8 cellular contexts compared by ENCODE assay signal in the genomic region with DNA sequence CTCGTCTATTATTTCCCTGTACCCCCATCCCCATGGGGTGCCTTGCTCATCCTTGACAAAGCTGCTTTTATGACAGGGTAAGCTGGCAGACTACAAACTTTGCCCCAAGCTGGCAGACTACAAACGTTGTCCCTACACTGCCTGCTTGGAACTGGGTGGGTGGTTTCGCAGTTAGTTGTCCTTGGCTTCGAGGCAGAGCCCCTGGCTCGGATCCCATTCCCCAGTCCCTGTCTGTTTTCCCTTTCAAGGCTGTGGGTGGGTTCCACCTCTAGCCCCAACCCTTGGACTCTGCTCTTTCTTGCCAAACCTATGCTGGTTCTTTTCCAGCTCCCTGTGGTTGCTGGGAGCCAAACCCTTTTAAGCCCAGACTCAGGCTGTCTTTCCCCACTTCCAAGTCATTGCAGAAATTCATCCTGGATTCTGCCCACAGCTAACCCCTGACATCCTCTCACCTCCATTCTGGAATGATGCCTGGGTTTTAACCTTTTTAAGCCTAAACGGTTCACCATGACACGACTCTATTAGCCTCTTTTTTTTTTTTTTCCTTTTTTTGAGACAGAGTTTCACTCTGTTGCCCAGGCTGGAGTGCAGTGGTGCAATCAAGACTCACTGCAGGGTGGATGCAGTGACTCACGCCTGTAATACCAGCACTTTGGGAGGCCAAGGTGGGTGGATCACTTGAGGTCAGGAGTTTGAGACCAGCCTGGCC. TPM values are rescaled to one million over a fixed set of nuclear protein-coding genes. Genes with fewer than 3 reads are reported as not detected.
A peak's percentile ranks its signal among the peaks of the same experiment; 100 is the strongest.
DNase-seq lines count a peak whose midpoint lies in the region; ATAC-seq and TF ChIP-seq lines count a peak whose summit lies in the region.

No MANE protein-coding gene starts in this region.

- intact Hi-C loops in CD14-positive monocyte (cut with micrococcal nuclease), result no loop called here
- intact Hi-C loops in psoas muscle (cut with DNase I), result no loop called here

- ATAC-seq in gastroesophageal sphincter, result peak; percentile 95
- peak in 3 of 4 donors; percentile 54 to 70 (median 62) for ATAC-seq in psoas muscle
- no peak for ATAC-seq in GM21529 (IDR thresholded peaks at IDR 0.05; ENCODE audit: unreplicated experiment)
- ATAC-seq in GM21360 (IDR thresholded peaks at IDR 0.05; ENCODE audit: unreplicated experiment), result no peak

- DNase-seq in CD14-positive monocyte (ENCODE audit: low spot score), result no peak
- peak; percentile 27 for DNase-seq in RWPE1 (ENCODE audit: low spot score)
- peak; percentile 79 to 83 for DNase-seq in psoas muscle
- DNase-seq in NCI-H2029 treated with DMSO at 0.1 percent for 48 hours (lab: John Stamatoyannopoulos, UW), result no peak
- DNase-seq in SW 1271 (lab: John Stamatoyannopoulos, UW), result no peak

- H3K9me3 ChIP-seq in gastroesophageal sphincter (no peaks in the 10 kb centered on the region), psoas muscle (no peaks in the 10 kb centered on the region)

- H3K4me3 ChIP-seq in gastroesophageal sphincter (no peak overlapping the region), psoas muscle (no peak overlapping the region)

- H3K4me1 ChIP-seq in gastroesophageal sphincter, result peaks cover 0 to 35% (median 12%) of the 10 kb centered on the region in 3 donors
- H3K4me1 ChIP-seq in psoas muscle, result no peaks in the 10 kb centered on the region

- TF ChIP-seq POLR2A in gastroesophageal sphincter (IDR thresholded peaks at IDR 0.05), result no peak

- H3K27ac ChIP-seq in RWPE1 (peak overlapping the region; percentile 91), gastroesophageal sphincter (peak overlapping the region; percentile 47 to 87 (median 82)), psoas muscle (peak overlapping the region; percentile 16)

- TF ChIP-seq EP300 in gastroesophageal sphincter (IDR thresholded peaks at IDR 0.05), result no peak

- peaks cover 28 to 38% of the 10 kb centered on the region in 2 donors for H3K36me3 Mint-ChIP-seq in CD14-positive monocyte

- no peaks in the 10 kb centered on the region for H3K27me3 ChIP-seq in gastroesophageal sphincter
- H3K27me3 ChIP-seq in psoas muscle (ENCODE audit: insufficient read depth in 3 of 3, low read length in 2 of 3), result no peaks in the 10 kb centered on the region

- H3K4me1 Mint-ChIP-seq in CD14-positive monocyte, result peaks cover 15% of the 10 kb centered on the region

- H3K36me3 ChIP-seq in gastroesophageal sphincter, result peaks cover 0 to 40% of the 10 kb centered on the region in 2 donors
- peaks cover 0 to 31% of the 10 kb centered on the region in 2 donors for H3K36me3 ChIP-seq in psoas muscle (ENCODE audit: insufficient read depth in 1 of 2, low read depth in 1 of 2)

- CTCF ChIA-PET in RWPE1 (lab: Yijun Ruan, JAX), result interaction anchor here (0.6 to 0.7 kb wide), 2 partner anchors 29 to 87 kb away, joined by 4 to 10 read pairs; no protein-coding TSS in a partner anchor

- POLR2A ChIA-PET in RWPE1 (lab: Yijun Ruan, JAX; ENCODE audit: low non-redundant PET), result interaction anchor here (0.5 to 0.7 kb wide), 2 partner anchors 8 to 1638 kb away, joined by 5 to 9 read pairs; no protein-coding TSS in a partner anchor

- 10 to 16% methylated on average over 3 to 7 of the region's 8 CpGs for WGBS in gastroesophageal sphincter (ENCODE audit: low coverage in 1 of 2), 2 donors
- 39 to 52% (median 39%) methylated on average over 8 of the region's 8 CpGs for WGBS in psoas muscle, 3 donors

- H3K9me3 Mint-ChIP-seq in CD14-positive monocyte, result no peaks in the 10 kb centered on the region

- no peak overlapping the region for H3K4me3 Mint-ChIP-seq in CD14-positive monocyte

- H3K27ac Mint-ChIP-seq in CD14-positive monocyte, result peak overlapping the region; percentile 58 to 91 (median 83)

- TF ChIP-seq CTCF in CD14-positive monocyte (IDR thresholded peaks at IDR 0.05), result no peak
- TF ChIP-seq CTCF in RWPE1 (conservative IDR thresholded peaks at IDR 0.05; ENCODE audit: low read depth), result no peak
- TF ChIP-seq CTCF in gastroesophageal sphincter (IDR thresholded peaks at IDR 0.05), result no peak
- no peak for TF ChIP-seq CTCF in psoas muscle (IDR thresholded peaks at IDR 0.05)

- H3K27me3 Mint-ChIP-seq in CD14-positive monocyte (ENCODE audit: low read depth in 3 of 3), result peaks cover 0 to 2% (median 0%) of the 10 kb centered on the region in 3 donors

RNA-seq across cellular contexts. Expression of a gene that starts 9.2 kb away (rescaled TPM):
- 10 to 100 TPM; 42.6 to 46.7 TPM for polyA plus RNA-seq in CD14-positive monocyte
- total RNA-seq in gastroesophageal sphincter, result 10 to 100 TPM; 25.6 to 66.6 (median 42.5) TPM
- total RNA-seq in psoas muscle, result 10 to 100 TPM; 21.1 to 39.3 (median 34.0) TPM
- 10 to 100 TPM; 15.0 to 22.6 (median 17.6) TPM for polyA plus RNA-seq in psoas muscle

RNA-seq across cellular contexts. Expression of a gene that starts 14.3 kb away (rescaled TPM):
- 10 to 100 TPM; 26.9 to 37.0 TPM for polyA plus RNA-seq in CD14-positive monocyte
- total RNA-seq in gastroesophageal sphincter, result 10 to 100 TPM; 28.1 to 41.7 (median 33.9) TPM
- total RNA-seq in psoas muscle, result 10 to 100 TPM; 10.5 to 17.0 (median 14.8) TPM
- 10 to 100 TPM; 15.2 to 22.9 (median 15.7) TPM for polyA plus RNA-seq in psoas muscle

RNA-seq across cellular contexts. Expression of a gene that starts 14.4 kb away (rescaled TPM):
- polyA plus RNA-seq in CD14-positive monocyte (not detected), psoas muscle (1 to 10 TPM in 1 of 3 donors, under 1 TPM in 2; 0.06 to 1.1 (median 0.20) TPM)
- total RNA-seq in gastroesophageal sphincter (1 to 10 TPM in 3 of 4 donors, under 1 TPM in 1; 0.27 to 1.2 (median 1.1) TPM), psoas muscle (under 1 TPM in 3 of 4 donors, not detected in 1; 0.36 to 0.46 (median 0.36) TPM)

RNA-seq across cellular contexts. Expression of a gene that starts 31.2 kb away (rescaled TPM):
- 100 to 1,000 TPM; 153 TPM for polyA plus RNA-seq in CD14-positive monocyte
- 100 to 1,000 TPM in 3 of 4 donors, 10 to 100 TPM in 1; 98.2 to 114 (median 102) TPM for total RNA-seq in gastroesophageal sphincter
- 10 to 100 TPM; 54.5 to 80.8 (median 66.8) TPM for total RNA-seq in psoas muscle
- polyA plus RNA-seq in psoas muscle, result 10 to 100 TPM; 54.8 to 67.4 (median 57.9) TPM

RNA-seq across cellular contexts. Expression of a gene that starts 38.9 kb away (rescaled TPM):
- polyA plus RNA-seq in CD14-positive monocyte (1 to 10 TPM; 1.5 to 2.3 TPM), psoas muscle (10 to 100 TPM; 16.5 to 33.0 (median 31.5) TPM)
- total RNA-seq in gastroesophageal sphincter (100 to 1,000 TPM in 1 of 4 donors, 10 to 100 TPM in 3; 65.1 to 114 (median 88.4) TPM), psoas muscle (10 to 100 TPM; 31.5 to 79.0 (median 50.3) TPM)

Comparison
In these comparisons a context has a peak if more than half of its experiments do, and no peak if none do; other contexts are left out.
1. DNase-seq: peak in RWPE1 (single experiment) and psoas muscle (2 of 2); none in CD14-positive monocyte (single experiment), NCI-H2029 treated with DMSO at 0.1 percent for 48 hours (single experiment) and SW 1271 (0 of 2).
2. H3K27ac ChIP-seq: peak in every context shown above with its lines; median percentile 91 in RWPE1; 82 in gastroesophageal sphincter; 16 in psoas muscle.
3. ATAC-seq: peak in gastroesophageal sphincter (single experiment) and psoas muscle (3 of 4); none in GM21529 (single experiment) and GM21360 (single experiment).